1 cellular context compared by ENCODE assay signal in the genomic region with DNA sequence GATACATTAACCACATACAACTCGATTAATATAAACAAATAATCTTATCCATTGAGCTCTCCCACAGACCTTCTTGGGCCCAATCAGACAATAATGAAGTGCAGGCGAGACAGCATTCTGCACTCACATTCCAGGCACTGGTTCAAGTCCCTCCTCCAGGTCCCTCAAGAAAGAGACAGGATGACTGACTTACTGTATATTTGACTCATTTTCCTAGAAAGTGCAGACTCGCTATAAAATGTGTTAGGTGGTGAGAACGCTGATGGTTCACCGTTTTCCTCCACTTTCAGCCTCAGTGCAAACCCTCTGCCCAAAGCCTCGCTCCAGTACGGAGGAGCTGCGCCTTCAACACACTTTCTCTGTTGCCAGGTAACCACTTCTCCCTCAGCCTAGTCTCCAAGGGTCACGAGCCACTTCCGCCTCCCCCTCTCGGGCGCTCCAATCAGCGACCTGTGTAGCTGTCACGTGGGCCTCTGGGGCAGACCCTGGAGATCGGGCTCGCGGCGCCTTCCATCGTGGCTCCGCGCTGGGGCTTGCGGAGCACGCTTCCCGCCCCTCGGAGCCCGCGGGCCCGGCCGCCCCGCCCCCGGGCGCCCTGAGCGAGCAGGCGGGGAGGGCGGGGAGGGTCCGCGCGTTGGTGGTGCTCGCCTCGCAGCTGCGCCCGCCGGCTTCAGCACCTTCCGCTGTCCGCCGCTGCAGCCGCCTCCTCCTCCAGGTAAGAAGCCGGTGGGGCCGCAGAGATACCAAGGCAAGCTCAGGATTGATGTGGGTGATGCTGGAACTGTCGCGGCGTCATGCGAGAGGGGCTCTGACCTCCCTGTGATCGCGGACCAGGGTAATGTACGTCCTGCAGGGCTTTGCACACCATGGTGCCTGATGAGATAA.
TF ChIP-seq lines count a peak whose summit lies in the region.

TSS of gene WDR17 (plus strand) at position 477 of the 885 bp plus-strand sequence. CDS start 45,740 bp downstream, outside the sequence.

TF ChIP-seq in HEK293, 187 proteins besides CTCF, POLR2A, EP300 and RAD21 (continued from another document and continues in another):
- TF ChIP-seq, protein P1, sequence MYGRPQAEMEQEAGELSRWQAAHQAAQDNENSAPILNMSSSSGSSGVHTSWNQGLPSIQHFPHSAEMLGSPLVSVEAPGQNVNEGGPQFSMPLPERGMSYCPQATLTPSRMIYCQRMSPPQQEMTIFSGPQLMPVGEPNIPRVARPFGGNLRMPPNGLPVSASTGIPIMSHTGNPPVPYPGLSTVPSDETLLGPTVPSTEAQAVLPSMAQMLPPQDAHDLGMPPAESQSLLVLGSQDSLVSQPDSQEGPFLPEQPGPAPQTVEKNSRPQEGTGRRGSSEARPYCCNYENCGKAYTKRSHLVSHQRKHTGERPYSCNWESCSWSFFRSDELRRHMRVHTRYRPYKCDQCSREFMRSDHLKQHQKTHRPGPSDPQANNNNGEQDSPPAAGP (tag by site-specific recombination; IDR thresholded peaks at IDR 0.05): no peak
- TF ChIP-seq ZNF391 (tag by site-specific recombination; IDR thresholded peaks at IDR 0.05; ENCODE audit: borderline replicate concordance, low read depth): no peak
- no peak for TF ChIP-seq BCL11B (tag by site-specific recombination; IDR thresholded peaks at IDR 0.05; ENCODE audit: low read depth)
- no peak for TF ChIP-seq ZNF146 (tag by site-specific recombination; IDR thresholded peaks at IDR 0.05)
- TF ChIP-seq ZNF558 (tag by site-specific recombination; IDR thresholded peaks at IDR 0.05): no peak
- TF ChIP-seq ZNF692 (tag by site-specific recombination; IDR thresholded peaks at IDR 0.05): peak; percentile 56; the same call in 1 of the 2 replicates
- no peak for TF ChIP-seq ZNF112 (tag by site-specific recombination; IDR thresholded peaks at IDR 0.05)
- peak; percentile 95 for TF ChIP-seq ZBTB8A (tag by site-specific recombination; IDR thresholded peaks at IDR 0.05)
- TF ChIP-seq ZNF623 (tag by site-specific recombination; IDR thresholded peaks at IDR 0.05): no peak
- TF ChIP-seq GLI4 (tag by site-specific recombination; IDR thresholded peaks at IDR 0.05): no peak
- TF ChIP-seq ZNF221 (tag by site-specific recombination; IDR thresholded peaks at IDR 0.05; ENCODE audit: borderline replicate concordance): no peak
- no peak for TF ChIP-seq RBAK (tag by site-specific recombination; IDR thresholded peaks at IDR 0.05)
- no peak for TF ChIP-seq ZNF777 (tag by site-specific recombination; IDR thresholded peaks at IDR 0.05; ENCODE audit: borderline replicate concordance)
- TF ChIP-seq ZFP69B (tag by site-specific recombination; IDR thresholded peaks at IDR 0.05): no peak
- no peak for TF ChIP-seq SP7 (tag by site-specific recombination; IDR thresholded peaks at IDR 0.05)
- no peak for TF ChIP-seq ZNF791 (tag by site-specific recombination; IDR thresholded peaks at IDR 0.05)
- TF ChIP-seq, protein P2, sequence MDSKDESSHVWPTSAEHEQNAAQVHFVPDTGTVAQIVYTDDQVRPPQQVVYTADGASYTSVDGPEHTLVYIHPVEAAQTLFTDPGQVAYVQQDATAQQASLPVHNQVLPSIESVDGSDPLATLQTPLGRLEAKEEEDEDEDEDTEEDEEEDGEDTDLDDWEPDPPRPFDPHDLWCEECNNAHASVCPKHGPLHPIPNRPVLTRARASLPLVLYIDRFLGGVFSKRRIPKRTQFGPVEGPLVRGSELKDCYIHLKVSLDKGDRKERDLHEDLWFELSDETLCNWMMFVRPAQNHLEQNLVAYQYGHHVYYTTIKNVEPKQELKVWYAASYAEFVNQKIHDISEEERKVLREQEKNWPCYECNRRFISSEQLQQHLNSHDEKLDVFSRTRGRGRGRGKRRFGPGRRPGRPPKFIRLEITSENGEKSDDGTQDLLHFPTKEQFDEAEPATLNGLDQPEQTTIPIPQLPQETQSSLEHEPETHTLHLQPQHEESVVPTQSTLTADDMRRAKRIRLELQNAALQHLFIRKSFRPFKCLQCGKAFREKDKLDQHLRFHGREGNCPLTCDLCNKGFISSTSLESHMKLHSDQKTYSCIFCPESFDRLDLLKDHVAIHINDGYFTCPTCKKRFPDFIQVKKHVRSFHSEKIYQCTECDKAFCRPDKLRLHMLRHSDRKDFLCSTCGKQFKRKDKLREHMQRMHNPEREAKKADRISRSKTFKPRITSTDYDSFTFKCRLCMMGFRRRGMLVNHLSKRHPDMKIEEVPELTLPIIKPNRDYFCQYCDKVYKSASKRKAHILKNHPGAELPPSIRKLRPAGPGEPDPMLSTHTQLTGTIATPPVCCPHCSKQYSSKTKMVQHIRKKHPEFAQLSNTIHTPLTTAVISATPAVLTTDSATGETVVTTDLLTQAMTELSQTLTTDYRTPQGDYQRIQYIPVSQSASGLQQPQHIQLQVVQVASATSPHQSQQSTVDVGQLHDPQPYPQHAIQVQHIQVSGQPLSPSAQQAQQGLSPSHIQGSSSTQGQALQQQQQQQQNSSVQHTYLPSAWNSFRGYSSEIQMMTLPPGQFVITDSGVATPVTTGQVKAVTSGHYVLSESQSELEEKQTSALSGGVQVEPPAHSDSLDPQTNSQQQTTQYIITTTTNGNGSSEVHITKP (tag by site-specific recombination; IDR thresholded peaks at IDR 0.05): 0 out of 2 replicates have a peak, but pooled peaks have one; percentile 40
- TF ChIP-seq ZNF561 (tag by site-specific recombination; IDR thresholded peaks at IDR 0.05; ENCODE audit: borderline replicate concordance): peak; percentile 87; the same call in 1 of the 2 replicates
- TF ChIP-seq KLF7 (tag by site-specific recombination; IDR thresholded peaks at IDR 0.05; ENCODE audit: borderline replicate concordance): no peak
- TF ChIP-seq ZFHX2 (tag by site-specific recombination; conservative IDR thresholded peaks at IDR 0.05): peak; percentile 58
- TF ChIP-seq ZNF302 (tag by site-specific recombination; IDR thresholded peaks at IDR 0.05; ENCODE audit: low read depth): no peak
- TF ChIP-seq ZNF214 (tag by site-specific recombination; IDR thresholded peaks at IDR 0.05; ENCODE audit: borderline replicate concordance): no peak
- no peak for TF ChIP-seq ZBTB21 (tag by site-specific recombination; IDR thresholded peaks at IDR 0.05)
- TF ChIP-seq ZNF274 (IDR thresholded peaks at IDR 0.05; ENCODE audit: low read length): no peak
- TF ChIP-seq ZNF274 (tag by site-specific recombination; IDR thresholded peaks at IDR 0.05; ENCODE audit: borderline replicate concordance): no peak
- TF ChIP-seq INSM2 (tag by site-specific recombination; IDR thresholded peaks at IDR 0.05): no peak
- TF ChIP-seq PRDM6 (tag by site-specific recombination; IDR thresholded peaks at IDR 0.05): no peak
- peak; percentile 51 for TF ChIP-seq KLF10 (tag by site-specific recombination; IDR thresholded peaks at IDR 0.05)
- TF ChIP-seq ZNF394 (tag by site-specific recombination; IDR thresholded peaks at IDR 0.05; ENCODE audit: borderline replicate concordance): no peak; the same call in 1 of the 2 replicates
- no peak for TF ChIP-seq ZNF184 (tag by site-specific recombination; IDR thresholded peaks at IDR 0.05)
- peak; percentile 61 for TF ChIP-seq ZBTB17 (tag by site-specific recombination; IDR thresholded peaks at IDR 0.05)
- TF ChIP-seq ZNF529 (tag by site-specific recombination; IDR thresholded peaks at IDR 0.05; ENCODE audit: insufficient replicate concordance): no peak
- TF ChIP-seq ZNF514 (tag by site-specific recombination; IDR thresholded peaks at IDR 0.05): no peak
- no peak for TF ChIP-seq WT1 (tag by site-specific recombination; IDR thresholded peaks at IDR 0.05)
- TF ChIP-seq ZNF335 (tag by site-specific recombination; conservative IDR thresholded peaks at IDR 0.05): no peak; the same call in 1 of the 2 replicates
- TF ChIP-seq ZNF571 (tag by site-specific recombination; IDR thresholded peaks at IDR 0.05): no peak
- TF ChIP-seq ZNF626 (tag by site-specific recombination; IDR thresholded peaks at IDR 0.05): no peak
- TF ChIP-seq ZNF549 (tag by site-specific recombination; IDR thresholded peaks at IDR 0.05): no peak
- TF ChIP-seq ZNF292 (tag by site-specific recombination; IDR thresholded peaks at IDR 0.05; ENCODE audit: borderline replicate concordance, low read depth): no peak
- no peak for TF ChIP-seq ZNF776 (tag by site-specific recombination; IDR thresholded peaks at IDR 0.05; ENCODE audit: borderline replicate concordance)
- no peak for TF ChIP-seq ZNF596 (tag by site-specific recombination; IDR thresholded peaks at IDR 0.05)
- TF ChIP-seq ZNF114 (tag by site-specific recombination; IDR thresholded peaks at IDR 0.05): no peak
- TF ChIP-seq ZNF169 (tag by site-specific recombination; IDR thresholded peaks at IDR 0.05): no peak
- TF ChIP-seq ZNF311 (tag by site-specific recombination; IDR thresholded peaks at IDR 0.05; ENCODE audit: borderline replicate concordance): no peak
- TF ChIP-seq ZNF639 (tag by site-specific recombination; IDR thresholded peaks at IDR 0.05): no peak
- no peak for TF ChIP-seq ZNF19 (tag by site-specific recombination; IDR thresholded peaks at IDR 0.05; ENCODE audit: low read depth)
- no peak for TF ChIP-seq ZNF837 (tag by site-specific recombination; IDR thresholded peaks at IDR 0.05)
- TF ChIP-seq ZNF341 (tag by site-specific recombination; IDR thresholded peaks at IDR 0.05; ENCODE audit: low read depth): no peak
- no peak for TF ChIP-seq ZNF629 (tag by site-specific recombination; IDR thresholded peaks at IDR 0.05)
- TF ChIP-seq ZNF701 (tag by site-specific recombination; IDR thresholded peaks at IDR 0.05): no peak
- TF ChIP-seq SCRT1 (tag by site-specific recombination; IDR thresholded peaks at IDR 0.05; ENCODE audit: borderline replicate concordance): no peak
- no peak for TF ChIP-seq KLF16 (tag by site-specific recombination; IDR thresholded peaks at IDR 0.05)
- TF ChIP-seq, protein P3, sequence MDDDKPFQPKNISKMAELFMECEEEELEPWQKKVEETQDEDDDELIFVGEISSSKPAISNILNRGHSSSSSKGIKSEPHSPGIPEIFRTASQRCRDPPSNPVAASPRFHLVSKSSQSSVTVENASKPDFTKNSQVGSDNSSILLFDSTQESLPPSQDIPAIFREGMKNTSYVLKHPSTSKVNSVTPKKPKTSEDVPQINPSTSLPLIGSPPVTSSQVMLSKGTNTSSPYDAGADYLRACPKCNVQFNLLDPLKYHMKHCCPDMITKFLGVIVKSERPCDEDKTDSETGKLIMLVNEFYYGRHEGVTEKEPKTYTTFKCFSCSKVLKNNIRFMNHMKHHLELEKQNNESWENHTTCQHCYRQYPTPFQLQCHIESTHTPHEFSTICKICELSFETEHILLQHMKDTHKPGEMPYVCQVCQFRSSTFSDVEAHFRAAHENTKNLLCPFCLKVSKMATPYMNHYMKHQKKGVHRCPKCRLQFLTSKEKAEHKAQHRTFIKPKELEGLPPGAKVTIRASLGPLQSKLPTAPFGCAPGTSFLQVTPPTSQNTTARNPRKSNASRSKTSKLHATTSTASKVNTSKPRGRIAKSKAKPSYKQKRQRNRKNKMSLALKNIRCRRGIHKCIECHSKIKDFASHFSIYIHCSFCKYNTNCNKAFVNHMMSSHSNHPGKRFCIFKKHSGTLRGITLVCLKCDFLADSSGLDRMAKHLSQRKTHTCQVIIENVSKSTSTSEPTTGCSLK (tag by site-specific recombination; IDR thresholded peaks at IDR 0.05): no peak
